ENCODE assay signal across 1 cellular context in genomic region chr13:21595546-21595822, GRCh38.
TF ChIP-seq lines count a peak whose summit lies in the region.

No MANE protein-coding gene starts in this region.

TF ChIP-seq in K562, 482 proteins besides CTCF, POLR2A, EP300 and RAD21 (continued from another document):
- TF ChIP-seq ELK1 (CRISPR knock-in tag; IDR thresholded peaks at IDR 0.05) (no peak), MITF (IDR thresholded peaks at IDR 0.05) (no peak), PYGO2 (tag; IDR thresholded peaks at IDR 0.05) (no peak), SIRT6 (IDR thresholded peaks at IDR 0.05; ENCODE audit: low read depth, low read length) (no peak), E2F4 (CRISPR knock-in tag; IDR thresholded peaks at IDR 0.05; ENCODE audit: low read depth) (no peak), EHMT2 (IDR thresholded peaks at IDR 0.05) (no peak), ZNF134 (CRISPR knock-in tag; conservative IDR thresholded peaks at IDR 0.05) (no peak), CEBPB (tag; IDR thresholded peaks at IDR 0.05) (no peak), HMBOX1 (IDR thresholded peaks at IDR 0.05) (no peak), RERE (CRISPR knock-in tag; IDR thresholded peaks at IDR 0.05; ENCODE audit: borderline replicate concordance) (no peak), CBFA2T3 (IDR thresholded peaks at IDR 0.05) (no peak)
